In the genomic region with DNA sequence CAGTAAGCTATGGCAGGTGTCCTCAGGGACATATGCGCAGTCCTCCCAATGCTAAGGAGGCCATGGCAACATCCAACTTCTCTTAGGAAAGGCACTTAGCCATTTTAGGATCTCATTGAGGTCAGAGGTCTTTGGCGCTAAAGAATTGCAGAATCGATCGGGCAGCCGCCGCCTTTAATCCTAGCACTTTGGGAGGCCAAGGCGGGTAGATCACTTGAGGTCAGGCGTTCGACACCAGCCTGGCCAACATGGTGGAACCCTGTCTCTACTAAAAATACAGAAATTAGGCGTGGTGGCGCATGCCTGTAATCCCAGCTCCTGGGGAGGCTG, we compare ENCODE assay signal across 1 cellular context.
TF ChIP-seq lines count a peak whose summit lies in the region.

No MANE protein-coding gene starts in this region.

TF ChIP-seq in endothelial cell of umbilical vein, 7 proteins besides CTCF, POLR2A, EP300 and RAD21:
- TF ChIP-seq MYC (IDR thresholded peaks at IDR 0.05; ENCODE audit: low read depth, low read length) (no peak), FOS (IDR thresholded peaks at IDR 0.05; ENCODE audit: borderline replicate concordance, insufficient read depth, low read length) (no peak), GATA2 (IDR thresholded peaks at IDR 0.05; ENCODE audit: insufficient read depth, insufficient read length, low read depth, low read length) (no peak), JUN (IDR thresholded peaks at IDR 0.05; ENCODE audit: borderline replicate concordance, insufficient read depth, insufficient read length, low read depth) (no peak), EZH2 (IDR thresholded peaks at IDR 0.05; ENCODE audit: borderline replicate concordance, low read depth, low read length, severe bottlenecking) (no peak), POLR2AphosphoS5 (IDR thresholded peaks at IDR 0.05; ENCODE audit: insufficient read depth, low read depth, low read length) (no peak)
- TF ChIP-seq, protein P1, sequence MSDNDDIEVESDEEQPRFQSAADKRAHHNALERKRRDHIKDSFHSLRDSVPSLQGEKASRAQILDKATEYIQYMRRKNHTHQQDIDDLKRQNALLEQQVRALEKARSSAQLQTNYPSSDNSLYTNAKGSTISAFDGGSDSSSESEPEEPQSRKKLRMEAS (IDR thresholded peaks at IDR 0.05; ENCODE audit: insufficient read depth, insufficient read length) = no peak
